Comparison of ENCODE assay signal across 8 cellular contexts in the genomic region with DNA sequence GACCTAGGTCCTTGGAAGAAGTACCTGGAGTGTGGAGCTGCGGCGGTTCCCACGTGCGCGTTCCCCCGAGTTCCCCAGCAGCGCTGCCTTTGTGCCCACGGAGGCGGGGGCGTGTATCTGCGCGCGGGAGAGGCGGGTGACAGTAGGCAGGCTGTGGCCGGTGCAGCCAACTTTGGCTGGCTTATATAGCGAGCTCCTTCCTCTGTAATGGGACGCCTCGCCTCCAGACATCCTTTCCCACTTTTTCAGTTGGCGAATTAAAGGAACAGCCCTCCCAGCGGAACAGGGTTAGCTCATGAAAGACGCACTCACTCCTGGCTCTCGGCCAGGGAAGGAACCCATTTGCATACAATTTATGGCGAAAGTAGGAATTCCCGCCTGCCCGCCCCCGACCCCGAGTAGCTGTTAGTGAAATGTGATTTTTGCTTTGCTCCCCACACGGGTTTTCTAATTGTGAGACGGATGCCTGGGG. TPM values are rescaled to one million over a fixed set of nuclear protein-coding genes. Genes with fewer than 3 reads are reported as not detected.
DNase-seq lines count a peak whose midpoint lies in the region; ATAC-seq and TF ChIP-seq lines count a peak whose summit lies in the region.

A gene (minus strand): TSS at position 159 of the 472 bp plus-strand sequence. CDS start 27,139 bp downstream, outside the sequence.

- H3K27me3 ChIP-seq in mammary epithelial cell (ENCODE audit: insufficient read depth, low read length) (no peaks in the 10 kb centered on the region), stomach (peaks cover 0 to 25% (median 0%) of the 10 kb centered on the region in 3 donors)

- peaks cover 65% of the 10 kb centered on the region for H3K4me1 ChIP-seq in mammary epithelial cell (ENCODE audit: insufficient read depth, low read length)
- peaks cover 0 to 27% (median 16%) of the 10 kb centered on the region in 4 donors for H3K4me1 ChIP-seq in stomach

- intact Hi-C loops in mammary epithelial cell (cut with micrococcal nuclease) = loop anchor here (1.0 to 10.0 kb wide), 7 partner anchors 47 to 423 kb away; no protein-coding TSS in a partner anchor
- intact Hi-C loops in stomach (cut with DNase I; ENCODE audit: low total_unique reads) = no loop called here

- TF ChIP-seq CTCF in mammary epithelial cell (conservative IDR thresholded peaks at IDR 0.05 in 1 of 2, IDR thresholded peaks at IDR 0.05 in 1 of 2; ENCODE audit: extremely low read depth in 1 of 2, insufficient read depth in 1 of 2, low read depth in 1 of 2, low read length in 2 of 2) (no peak), stomach (IDR thresholded peaks at IDR 0.05) (no peak)

- dilution Hi-C loops in mammary epithelial cell (cut with HindIII; ENCODE audit: low sequenced_read_pairs) = no loop called here

- H3K9ac ChIP-seq in mammary epithelial cell (ENCODE audit: insufficient read depth, low read length) = peak within 1 kb of the TSS; percentile 87

- DNase-seq in AG08396 (ENCODE audit: low spot score) (peak; percentile 54), NCI-H1092 treated with DMSO at 0.1 percent for 48 hours (lab: John Stamatoyannopoulos, UW) (peak; percentile 52), mammary epithelial cell (peak; percentile 92), inferior parietal cortex (ENCODE audit: extremely low spot score) (peak; percentile 22), stomach (peak; percentile 36)
- DNase-seq in activated CD8-positive, alpha-beta memory T cell treated with anti-CD3 and anti-CD28 coated beads for 24 hours = no peak

- WGBS in mammary epithelial cell (ENCODE audit: low coverage, missing lambda C conversion rate) = 0% methylated on average over 7 of the region's 29 CpGs
- 0 to 1% (median 1%) methylated on average over 20 to 29 of the region's 29 CpGs for WGBS in stomach, 5 donors

- H3K4me2 ChIP-seq in mammary epithelial cell (ENCODE audit: insufficient read depth, low read depth, low read length) = peak within 1 kb of the TSS; percentile 94

- H4K20me1 ChIP-seq in mammary epithelial cell (ENCODE audit: insufficient read depth, low read length) = no peaks in the 10 kb centered on the region

- H2AFZ ChIP-seq in mammary epithelial cell (ENCODE audit: low read depth, low read length) = peak within 1 kb of the TSS; percentile 71

- CTCF ChIA-PET in mammary epithelial cell (lab: Charles Lee; ENCODE audit: low non-redundant PET) = interaction anchor here (0.6 kb wide), 2 partner anchors 95 to 211 kb away, joined by 3 to 5 read pairs; no protein-coding TSS in a partner anchor

- in situ Hi-C loops in mammary epithelial cell (cut with MboI; ENCODE audit: low sequenced_read_pairs in 2 of 2) = no loop called here

- no peaks in the 10 kb centered on the region for H3K36me3 ChIP-seq in mammary epithelial cell (ENCODE audit: insufficient read depth, low read length)
- H3K36me3 ChIP-seq in stomach = no peaks in the 10 kb centered on the region

- H3K79me2 ChIP-seq in mammary epithelial cell (ENCODE audit: insufficient read depth, low read length) = no peaks in the 10 kb centered on the region

- H3K27ac ChIP-seq in mammary epithelial cell (ENCODE audit: insufficient read depth, low read depth, low read length) (peak within 1 kb of the TSS; percentile 83), stomach (peak within 1 kb of the TSS; percentile 49 to 88 (median 80))

- TF ChIP-seq EP300 in stomach (IDR thresholded peaks at IDR 0.05) = no peak

- no TSS peak for BruUV-seq in mammary epithelial cell (replicated peaks; lab: Mats Ljungman, UMichigan)

- TF ChIP-seq POLR2A in stomach (IDR thresholded peaks at IDR 0.05) = no peak

- H3K4me3 ChIP-seq in mammary epithelial cell (replicated peaks in 1 of 3; ENCODE audit: insufficient read depth in 1 of 3, low read depth in 2 of 3, low read length in 3 of 3) = peak within 1 kb of the TSS; percentile 24 to 61 (median 58)
- H3K4me3 ChIP-seq in stomach = peak within 1 kb of the TSS; percentile 34 to 48 (median 44)

- ATAC-seq in HG02973 (IDR thresholded peaks at IDR 0.05; ENCODE audit: unreplicated experiment) (no peak), HG02763 (IDR thresholded peaks at IDR 0.05; ENCODE audit: unreplicated experiment) (no peak)

- H3K9me3 ChIP-seq in mammary epithelial cell (replicated peaks; ENCODE audit: insufficient read depth, low read length) (no peaks in the 10 kb centered on the region), stomach (no peaks in the 10 kb centered on the region)

RNA-seq across cellular contexts. Expression of the gene that starts here (rescaled TPM):
- total RNA-seq in mammary epithelial cell (100 to 1,000 TPM in 1 of 2 donors, 10 to 100 TPM in 1; 85.8 to 178 TPM), stomach (100 to 1,000 TPM in 4 of 5 donors, 10 to 100 TPM in 1; 52.2 to 265 (median 110) TPM)
- polyA plus RNA-seq in mammary epithelial cell (22.2 TPM), stomach (10 to 100 TPM in 1 of 3 donors, 1 to 10 TPM in 2; 3.5 to 14.6 (median 6.1) TPM)
- 48.1 TPM for polyA minus RNA-seq in mammary epithelial cell
